Comparison of ENCODE assay signal across 11 cellular contexts in the genomic region with DNA sequence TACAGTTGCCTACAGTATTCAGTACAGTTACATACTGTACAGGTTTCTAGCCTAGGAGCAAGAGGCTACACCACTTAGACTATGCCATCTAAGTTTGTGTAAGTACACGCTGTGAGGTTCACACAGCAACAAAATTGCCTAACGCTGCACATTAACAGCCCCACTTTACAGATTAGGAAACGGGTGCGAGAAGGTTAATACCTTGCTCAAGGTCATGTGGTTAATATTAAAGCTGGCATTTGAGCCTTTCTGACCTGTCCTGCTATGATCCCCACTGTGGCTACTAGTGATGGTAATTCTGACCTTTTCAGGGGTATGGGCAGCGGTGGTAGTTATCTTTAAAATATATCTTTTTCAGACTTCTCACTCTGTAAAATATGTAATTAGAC. TPM values are rescaled to one million over a fixed set of nuclear protein-coding genes. Genes with fewer than 3 reads are reported as not detected.
DNase-seq lines count a peak whose midpoint lies in the region; ATAC-seq and TF ChIP-seq lines count a peak whose summit lies in the region.
"Had no signal": no experiment of that assay in that cellular context is flagged by ENCODE, and none has a peak within 500 bp of the region (broad histone marks: within the 10 kb centered on the region; RNA-seq: fewer than 3 reads in every experiment).

No MANE protein-coding gene starts in this region.

- DNase-seq in CD4-positive, CD25-positive, alpha-beta regulatory T cell, result no peak
- DNase-seq in MV-4-11 (lab: John Stamatoyannopoulos, UW) (peak; percentile 33), anterior cingulate cortex (lab: John Stamatoyannopoulos, UW) (no peak), NCI-H748 (lab: John Stamatoyannopoulos, UW; ENCODE audit: unreplicated experiment) (no peak), foreskin fibroblast (no peak)
- DNase-seq in natural killer cell treated with Interleukin-12 subunit alpha and Interleukin-12 subunit beta and Interleukin-15 and Interleukin-18, amount 100 ng/mL, for 72 hours (ENCODE audit: low spot score), result no peak
- DNase-seq in effector CD8-positive, alpha-beta T cell (lab: John Stamatoyannopoulos, UW), result no peak
- DNase-seq: DND-41, NCI-H446 had no signal

- H3K9me3 ChIP-seq in CD4-positive, CD25-positive, alpha-beta regulatory T cell (ENCODE audit: control insufficient read depth in 2 of 2, low read length in 2 of 2), result no peaks in the 10 kb centered on the region

- H3K27me3 ChIP-seq in CD4-positive, CD25-positive, alpha-beta regulatory T cell (ENCODE audit: control insufficient read depth, insufficient read depth, low read length), result no peaks in the 10 kb centered on the region

- H3K36me3 ChIP-seq in CD4-positive, CD25-positive, alpha-beta regulatory T cell (ENCODE audit: control insufficient read depth, insufficient read depth, low read length), result peaks cover 10% of the 10 kb centered on the region

- no peak for ATAC-seq in CD4-positive, CD25-positive, alpha-beta regulatory T cell (ENCODE audit: low read depth in 2 of 2)
- peak; percentile 4 to 54 for ATAC-seq in natural killer cell treated with Interleukin-12 subunit alpha and Interleukin-12 subunit beta and Interleukin-15 and Interleukin-18, amount 100 ng/mL, for 72 hours
- ATAC-seq: HCT116 had no signal

- H3K4me1 ChIP-seq in CD4-positive, CD25-positive, alpha-beta regulatory T cell (ENCODE audit: control insufficient read depth, insufficient read depth, low read length, poor library complexity, severe bottlenecking), result peaks cover 50% of the 10 kb centered on the region

- H3K4me3 Mint-ChIP-seq in CD4-positive, CD25-positive, alpha-beta regulatory T cell, result peak overlapping the region in 3 of 4 donors; percentile 22 to 54 (median 31)
- H3K4me3 Mint-ChIP-seq in dendritic cell treated with granulocyte-macrophage colony-stimulating factor and Interleukin-4, amounts not matched to agents 40 ng/mL and 50 ng/mL, for 4 days, result no peak overlapping the region
- peak overlapping the region; percentile 74 for H3K4me3 Mint-ChIP-seq in natural killer cell treated with Interleukin-12 subunit alpha and Interleukin-12 subunit beta and Interleukin-15 and Interleukin-18, amount 100 ng/mL, for 72 hours

- no peaks in the 10 kb centered on the region for H3K9me3 Mint-ChIP-seq in CD4-positive, CD25-positive, alpha-beta regulatory T cell
- no peaks in the 10 kb centered on the region for H3K9me3 Mint-ChIP-seq in dendritic cell treated with granulocyte-macrophage colony-stimulating factor and Interleukin-4, amounts not matched to agents 40 ng/mL and 50 ng/mL, for 4 days
- no peaks in the 10 kb centered on the region for H3K9me3 Mint-ChIP-seq in natural killer cell treated with Interleukin-12 subunit alpha and Interleukin-12 subunit beta and Interleukin-15 and Interleukin-18, amount 100 ng/mL, for 72 hours

- TF ChIP-seq CTCF in foreskin fibroblast (IDR thresholded peaks at IDR 0.05; ENCODE audit: low read depth, low read length), result no peak

- H3K27ac ChIP-seq in CD4-positive, CD25-positive, alpha-beta regulatory T cell (ENCODE audit: insufficient read depth, low read length, poor library complexity, severe bottlenecking), result no peak overlapping the region

- H3K27ac Mint-ChIP-seq in CD4-positive, CD25-positive, alpha-beta regulatory T cell, result peak overlapping the region in 2 of 3 donors; percentile 19 to 26
- H3K27ac Mint-ChIP-seq in dendritic cell treated with granulocyte-macrophage colony-stimulating factor and Interleukin-4, amounts not matched to agents 40 ng/mL and 50 ng/mL, for 4 days, result peak overlapping the region; percentile 22
- H3K27ac Mint-ChIP-seq in natural killer cell treated with Interleukin-12 subunit alpha and Interleukin-12 subunit beta and Interleukin-15 and Interleukin-18, amount 100 ng/mL, for 72 hours, result peak overlapping the region; percentile 87 to 88

- H3K4me3 ChIP-seq in CD4-positive, CD25-positive, alpha-beta regulatory T cell (ENCODE audit: low read depth, low read length), result peak overlapping the region; percentile 53
- no peak overlapping the region for H3K4me3 ChIP-seq in foreskin fibroblast (ENCODE audit: low read depth in 1 of 2, low read length in 2 of 2)

- H3K36me3 Mint-ChIP-seq in CD4-positive, CD25-positive, alpha-beta regulatory T cell, result peaks cover 17% of the 10 kb centered on the region
- H3K36me3 Mint-ChIP-seq in dendritic cell treated with granulocyte-macrophage colony-stimulating factor and Interleukin-4, amounts not matched to agents 40 ng/mL and 50 ng/mL, for 4 days (ENCODE audit: low read depth), result peaks cover 22% of the 10 kb centered on the region
- H3K36me3 Mint-ChIP-seq in natural killer cell treated with Interleukin-12 subunit alpha and Interleukin-12 subunit beta and Interleukin-15 and Interleukin-18, amount 100 ng/mL, for 72 hours, result peaks cover 7% of the 10 kb centered on the region

- H3K4me1 Mint-ChIP-seq in CD4-positive, CD25-positive, alpha-beta regulatory T cell, result peaks cover 40 to 61% (median 55%) of the 10 kb centered on the region in 4 donors
- peaks cover 73% of the 10 kb centered on the region for H3K4me1 Mint-ChIP-seq in dendritic cell treated with granulocyte-macrophage colony-stimulating factor and Interleukin-4, amounts not matched to agents 40 ng/mL and 50 ng/mL, for 4 days (ENCODE audit: low read depth)
- H3K4me1 Mint-ChIP-seq in natural killer cell treated with Interleukin-12 subunit alpha and Interleukin-12 subunit beta and Interleukin-15 and Interleukin-18, amount 100 ng/mL, for 72 hours (ENCODE audit: low read depth in 2 of 2), result peaks cover 76 to 86% of the 10 kb centered on the region in 2 donors

- intact Hi-C loops in dendritic cell treated with granulocyte-macrophage colony-stimulating factor and Interleukin-4, amounts not matched to agents 40 ng/mL and 50 ng/mL, for 4 days (cut with micrococcal nuclease), result loop anchor here (10.0 kb wide), 1 partner anchor 48 kb away; no protein-coding TSS in a partner anchor

- peaks cover 5% of the 10 kb centered on the region for H3K27me3 Mint-ChIP-seq in CD4-positive, CD25-positive, alpha-beta regulatory T cell
- no peaks in the 10 kb centered on the region for H3K27me3 Mint-ChIP-seq in dendritic cell treated with granulocyte-macrophage colony-stimulating factor and Interleukin-4, amounts not matched to agents 40 ng/mL and 50 ng/mL, for 4 days
- H3K27me3 Mint-ChIP-seq in natural killer cell treated with Interleukin-12 subunit alpha and Interleukin-12 subunit beta and Interleukin-15 and Interleukin-18, amount 100 ng/mL, for 72 hours, result no peaks in the 10 kb centered on the region

RNA-seq across cellular contexts. Expression of gene ACVR1B, which starts 20.9 kb away (rescaled TPM):
- 6.5 TPM for total RNA-seq in CD4-positive, CD25-positive, alpha-beta regulatory T cell
- 1 to 10 TPM in 3 of 4 donors, under 1 TPM in 1; 0.47 to 2.3 (median 1.2) TPM for polyA plus RNA-seq in CD4-positive, CD25-positive, alpha-beta regulatory T cell
- total RNA-seq in natural killer cell treated with Interleukin-12 subunit alpha and Interleukin-12 subunit beta and Interleukin-15 and Interleukin-18, amount 100 ng/mL, for 72 hours, result 10 to 100 TPM; 16.6 to 17.5 TPM

RNA-seq across cellular contexts. Expression of gene TAMALIN, which starts 34.3 kb away (rescaled TPM):
- total RNA-seq in CD4-positive, CD25-positive, alpha-beta regulatory T cell, result 253 TPM
- 1 to 10 TPM in 2 of 4 donors, under 1 TPM in 2; 0.37 to 4.3 (median 0.91) TPM for polyA plus RNA-seq in CD4-positive, CD25-positive, alpha-beta regulatory T cell
- 1 to 10 TPM; 5.4 to 5.6 TPM for total RNA-seq in natural killer cell treated with Interleukin-12 subunit alpha and Interleukin-12 subunit beta and Interleukin-15 and Interleukin-18, amount 100 ng/mL, for 72 hours

Comparison
In these comparisons a context has a peak if more than half of its experiments do, and no peak if none do; other contexts are left out.
1. ATAC-seq: peak in natural killer cell treated with Interleukin-12 subunit alpha and Interleukin-12 subunit beta and Interleukin-15 and Interleukin-18, amount 100 ng/mL, for 72 hours (2 of 2); none in CD4-positive, CD25-positive, alpha-beta regulatory T cell (0 of 2).
2. H3K27ac Mint-ChIP-seq: peak in every context shown above with its lines; median percentile 88 in natural killer cell treated with Interleukin-12 subunit alpha and Interleukin-12 subunit beta and Interleukin-15 and Interleukin-18, amount 100 ng/mL, for 72 hours; 22 in CD4-positive, CD25-positive, alpha-beta regulatory T cell; 22 in dendritic cell treated with granulocyte-macrophage colony-stimulating factor and Interleukin-4, amounts not matched to agents 40 ng/mL and 50 ng/mL, for 4 days.
3. RNA of gene TAMALIN, which starts 34.3 kb away (total RNA-seq): 253 TPM in CD4-positive, CD25-positive, alpha-beta regulatory T cell (single experiment); 5.4 to 5.6 TPM in natural killer cell treated with Interleukin-12 subunit alpha and Interleukin-12 subunit beta and Interleukin-15 and Interleukin-18, amount 100 ng/mL, for 72 hours; every median in the first group is over 10 times any median in the second.